Comparison of ENCODE assay signal across 15 cellular contexts in the genomic region with DNA sequence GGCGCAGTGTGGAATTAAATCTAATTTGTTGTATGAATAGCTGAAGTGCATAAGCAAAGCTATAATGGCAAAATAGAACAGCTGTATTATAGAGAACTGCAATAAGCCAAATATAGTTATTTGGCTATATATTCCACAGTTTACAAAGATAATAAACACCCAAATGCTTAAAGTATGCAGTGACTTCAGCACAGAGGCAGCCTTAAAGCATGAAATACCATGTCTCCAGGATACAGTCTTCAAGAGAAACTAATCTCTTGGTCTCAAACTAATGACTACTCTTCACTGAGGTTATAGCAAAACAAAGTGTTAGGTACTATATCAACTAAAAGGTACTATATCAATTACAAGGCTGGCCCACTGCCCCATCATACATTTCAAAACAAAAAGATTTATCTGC. TPM values are rescaled to one million over a fixed set of nuclear protein-coding genes. Genes with fewer than 3 reads are reported as not detected.
DNase-seq lines count a peak whose midpoint lies in the region; ATAC-seq and TF ChIP-seq lines count a peak whose summit lies in the region.
"Had no signal": no experiment of that assay in that cellular context is flagged by ENCODE, and none has a peak within 500 bp of the region (broad histone marks: within the 10 kb centered on the region; RNA-seq: fewer than 3 reads in every experiment).

No MANE protein-coding gene starts in this region.

- H3K27ac Mint-ChIP-seq in T-helper 17 cell (peak overlapping the region; percentile 43), osteocyte (ENCODE audit: unreplicated experiment) (peak overlapping the region; percentile 87)
- no peak overlapping the region for H3K27ac Mint-ChIP-seq in activated CD4-positive, alpha-beta T cell treated with anti-CD3 and anti-CD28 coated beads, Interleukin-2, amount 10 ng/mL, durations not matched to agents 24 days and 14 days
- H3K27ac Mint-ChIP-seq: activated B cell treated with CpG ODN at 0.5 μM for 24 hours, endodermal cell had no signal

- DNase-seq in EH (ENCODE audit: low read depth) (peak; percentile 81), T-helper 17 cell (no peak), fibroblast of peridontal ligament (ENCODE audit: extremely low read depth) (peak; percentile 78), osteocyte (ENCODE audit: extremely low spot score, unreplicated experiment) (no peak), NCI-H1092 (lab: John Stamatoyannopoulos, UW) (no peak)
- DNase-seq in activated CD4-positive, alpha-beta T cell treated with anti-CD3 and anti-CD28 coated beads, Interleukin-2, amount 10 ng/mL, durations not matched to agents 24 days and 14 days, result no peak
- no peak for DNase-seq in stimulated activated naive CD8-positive, alpha-beta T cell treated with anti-CD3 and anti-CD28 coated beads, Interleukin-15, Interleukin-2, amounts not matched to agents 100 U/mL and 50 U/mL, for 24 hours
- DNase-seq: activated B cell treated with CpG ODN at 0.5 μM for 24 hours, BE2C, endodermal cell, islet precursor cell, NCI-H1417, ovary, RPMI8226 had no signal

- H3K4me1 Mint-ChIP-seq in T-helper 17 cell (peaks cover 16% of the 10 kb centered on the region), osteocyte (ENCODE audit: unreplicated experiment) (peaks cover 51% of the 10 kb centered on the region)
- peaks cover 2% of the 10 kb centered on the region for H3K4me1 Mint-ChIP-seq in activated CD4-positive, alpha-beta T cell treated with anti-CD3 and anti-CD28 coated beads, Interleukin-2, amount 10 ng/mL, durations not matched to agents 24 days and 14 days
- H3K4me1 Mint-ChIP-seq: activated B cell treated with CpG ODN at 0.5 μM for 24 hours had no signal

- peaks cover 4% of the 10 kb centered on the region for H3K36me3 Mint-ChIP-seq in T-helper 17 cell (ENCODE audit: low read depth)
- peaks cover 18% of the 10 kb centered on the region for H3K36me3 Mint-ChIP-seq in osteocyte (ENCODE audit: unreplicated experiment)
- H3K36me3 Mint-ChIP-seq in activated CD4-positive, alpha-beta T cell treated with anti-CD3 and anti-CD28 coated beads, Interleukin-2, amount 10 ng/mL, durations not matched to agents 24 days and 14 days (ENCODE audit: low read depth), result peaks cover 22% of the 10 kb centered on the region

- no peaks in the 10 kb centered on the region for H3K9me3 Mint-ChIP-seq in osteocyte (ENCODE audit: unreplicated experiment)
- no peaks in the 10 kb centered on the region for H3K9me3 Mint-ChIP-seq in activated CD4-positive, alpha-beta T cell treated with anti-CD3 and anti-CD28 coated beads, Interleukin-2, amount 10 ng/mL, durations not matched to agents 24 days and 14 days
- H3K9me3 Mint-ChIP-seq: activated B cell treated with CpG ODN at 0.5 μM for 24 hours, endodermal cell had no signal

- H3K4me3 Mint-ChIP-seq in T-helper 17 cell (no peak overlapping the region), osteocyte (ENCODE audit: unreplicated experiment) (peak overlapping the region; percentile 24)
- no peak overlapping the region for H3K4me3 Mint-ChIP-seq in activated CD4-positive, alpha-beta T cell treated with anti-CD3 and anti-CD28 coated beads, Interleukin-2, amount 10 ng/mL, durations not matched to agents 24 days and 14 days
- H3K4me3 Mint-ChIP-seq: activated B cell treated with CpG ODN at 0.5 μM for 24 hours, endodermal cell had no signal

- H3K27me3 Mint-ChIP-seq in T-helper 17 cell (no peaks in the 10 kb centered on the region), osteocyte (ENCODE audit: unreplicated experiment) (no peaks in the 10 kb centered on the region)
- H3K27me3 Mint-ChIP-seq in activated CD4-positive, alpha-beta T cell treated with anti-CD3 and anti-CD28 coated beads, Interleukin-2, amount 10 ng/mL, durations not matched to agents 24 days and 14 days, result no peaks in the 10 kb centered on the region
- H3K27me3 Mint-ChIP-seq: activated B cell treated with CpG ODN at 0.5 μM for 24 hours had no signal

- no peaks in the 10 kb centered on the region for H3K9me3 ChIP-seq in T-helper 17 cell (ENCODE audit: control insufficient read depth, low read length, poor library complexity, severe bottlenecking)
- H3K9me3 ChIP-seq: BE2C, ovary had no signal

- ATAC-seq in T-helper 17 cell (no peak), HG02759 (IDR thresholded peaks at IDR 0.05; ENCODE audit: unreplicated experiment) (no peak)
- no peak for ATAC-seq in stimulated activated naive CD8-positive, alpha-beta T cell treated with anti-CD3 and anti-CD28 coated beads, Interleukin-15, Interleukin-2, amounts not matched to agents 100 U/mL and 50 U/mL, for 24 hours

- intact Hi-C loops in activated CD4-positive, alpha-beta T cell treated with anti-CD3 and anti-CD28 coated beads, Interleukin-2, amount 10 ng/mL, durations not matched to agents 24 days and 14 days (cut with micrococcal nuclease), result no loop called here

- no peak for TF ChIP-seq CTCF in osteocyte (IDR thresholded peaks at IDR 0.05)

RNA-seq across cellular contexts. Expression of gene NT5C2, which starts 48.0 kb away (rescaled TPM):
- 10 to 100 TPM; 49.1 to 58.0 TPM for total RNA-seq in T-helper 17 cell
- total RNA-seq in osteocyte, result 64.0 and 68.2 TPM in 2 replicates
- 51.8 and 57.6 TPM in 2 replicates for total RNA-seq in activated CD4-positive, alpha-beta T cell treated with anti-CD3 and anti-CD28 coated beads, Interleukin-2, amount 10 ng/mL, durations not matched to agents 24 days and 14 days

Comparison
In these comparisons a context has a peak if more than half of its experiments do, and no peak if none do; other contexts are left out.
1. DNase-seq: peak in EH (single experiment) and fibroblast of peridontal ligament (single experiment); none in T-helper 17 cell (0 of 3), osteocyte (single experiment), activated CD4-positive, alpha-beta T cell treated with anti-CD3 and anti-CD28 coated beads, Interleukin-2, amount 10 ng/mL, durations not matched to agents 24 days and 14 days (single experiment), stimulated activated naive CD8-positive, alpha-beta T cell treated with anti-CD3 and anti-CD28 coated beads, Interleukin-15, Interleukin-2, amounts not matched to agents 100 U/mL and 50 U/mL, for 24 hours (single experiment) and NCI-H1092 (single experiment).